Comparison of ENCODE assay signal across 8 cellular contexts in the genomic region with DNA sequence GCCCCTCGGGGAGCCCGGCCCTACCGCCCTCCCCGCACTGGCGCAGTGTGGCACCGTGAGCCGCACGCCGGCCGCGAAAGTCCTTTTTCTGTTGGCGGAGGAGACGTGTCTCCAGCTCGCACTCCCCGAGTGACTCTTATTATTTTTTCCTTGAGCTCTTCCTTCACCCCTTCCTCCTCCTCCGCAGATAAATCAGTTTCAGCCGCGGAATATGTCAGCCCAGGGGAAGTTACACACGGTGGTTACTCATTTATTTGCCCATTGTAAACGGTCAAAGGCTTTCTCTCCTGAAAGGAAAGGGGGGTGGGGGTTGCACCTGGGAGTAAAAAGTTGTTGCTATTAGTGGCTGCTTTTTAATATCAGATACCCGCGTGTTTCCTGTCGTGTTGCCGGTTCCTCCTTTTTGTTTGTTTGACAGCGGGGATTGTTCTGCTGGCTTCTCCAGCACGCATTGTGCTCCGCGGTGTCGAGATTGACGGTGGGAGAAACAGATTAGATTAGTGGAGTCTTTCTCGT. TPM values are rescaled to one million over a fixed set of nuclear protein-coding genes. Genes with fewer than 3 reads are reported as not detected.
A peak's percentile ranks its signal among the peaks of the same experiment; 100 is the strongest.
DNase-seq lines count a peak whose midpoint lies in the region; ATAC-seq, FAIRE-seq and TF ChIP-seq lines count a peak whose summit lies in the region.

No MANE protein-coding gene starts in this region.

- FAIRE-seq in GM12891 (lab: Jason Lieb, UNC), result no peak

- H3K27me3 ChIP-seq in left lung, result peaks cover 0 to 53% of the 10 kb centered on the region in 2 donors

- H3K27ac Mint-ChIP-seq in brain, result peak overlapping the region; percentile 84 to 97 (median 94)
- peak overlapping the region; percentile 84 for H3K27ac Mint-ChIP-seq in stimulated activated effector memory CD8-positive, alpha-beta T cell treated with anti-CD3 and anti-CD28 coated beads, Interleukin-12 subunit alpha, Interleukin-12 subunit beta, amount 100 ng/mL, for 72 hours

- no peaks in the 10 kb centered on the region for H3K36me3 ChIP-seq in left lung

- ATAC-seq in GM21825 (IDR thresholded peaks at IDR 0.05; ENCODE audit: unreplicated experiment) (peak; percentile 27), left lung (peak; percentile 11)
- peak; percentile 57 for ATAC-seq in stimulated activated effector memory CD8-positive, alpha-beta T cell treated with anti-CD3 and anti-CD28 coated beads, Interleukin-12 subunit alpha, Interleukin-12 subunit beta, amount 100 ng/mL, for 72 hours

- H3K4me3 ChIP-seq in left lung, result peak overlapping the region; percentile 71 to 73

- H3K9me3 ChIP-seq in left lung, result no peaks in the 10 kb centered on the region

- H3K27ac ChIP-seq in left lung, result peak overlapping the region; percentile 79 to 81

- H3K27me3 Mint-ChIP-seq in brain, result peaks cover 15% of the 10 kb centered on the region

- no peaks in the 10 kb centered on the region for H3K36me3 Mint-ChIP-seq in brain
- H3K36me3 Mint-ChIP-seq in stimulated activated effector memory CD8-positive, alpha-beta T cell treated with anti-CD3 and anti-CD28 coated beads, Interleukin-12 subunit alpha, Interleukin-12 subunit beta, amount 100 ng/mL, for 72 hours, result peaks cover 5% of the 10 kb centered on the region

- intact Hi-C loops in left lung (cut with DNase I), result loop anchor here in 1 of 2 donors (10.0 kb wide), 1 partner anchor 128 kb away; no protein-coding TSS in a partner anchor

- H3K9me3 Mint-ChIP-seq in brain, result no peaks in the 10 kb centered on the region
- no peaks in the 10 kb centered on the region for H3K9me3 Mint-ChIP-seq in stimulated activated effector memory CD8-positive, alpha-beta T cell treated with anti-CD3 and anti-CD28 coated beads, Interleukin-12 subunit alpha, Interleukin-12 subunit beta, amount 100 ng/mL, for 72 hours

- DNase-seq in GM12891 (ENCODE audit: insufficient read length, low spot score) (no peak), NCI-H82 (lab: John Stamatoyannopoulos, UW) (peak; percentile 82), left lung (no peak), hepatic stellate cell (ENCODE audit: low spot score) (no peak), NCI-H526 treated with DMSO at 0.1 percent for 48 hours (lab: John Stamatoyannopoulos, UW) (no peak)
- DNase-seq in stimulated activated effector memory CD8-positive, alpha-beta T cell treated with anti-CD3 and anti-CD28 coated beads, Interleukin-12 subunit alpha, Interleukin-12 subunit beta, amount 100 ng/mL, for 72 hours (ENCODE audit: low spot score in 2 of 2), result peak; percentile 18 to 67

- peaks cover 5 to 80% of the 10 kb centered on the region in 2 donors for H3K4me1 ChIP-seq in left lung

- H3K4me1 Mint-ChIP-seq in brain, result peaks cover 71% of the 10 kb centered on the region
- peaks cover 69% of the 10 kb centered on the region for H3K4me1 Mint-ChIP-seq in stimulated activated effector memory CD8-positive, alpha-beta T cell treated with anti-CD3 and anti-CD28 coated beads, Interleukin-12 subunit alpha, Interleukin-12 subunit beta, amount 100 ng/mL, for 72 hours

- peak overlapping the region; percentile 95 to 99 (median 98) for H3K4me3 Mint-ChIP-seq in brain
- peak overlapping the region; percentile 93 for H3K4me3 Mint-ChIP-seq in stimulated activated effector memory CD8-positive, alpha-beta T cell treated with anti-CD3 and anti-CD28 coated beads, Interleukin-12 subunit alpha, Interleukin-12 subunit beta, amount 100 ng/mL, for 72 hours

- no peak for TF ChIP-seq POLR2A in GM12891 (IDR thresholded peaks at IDR 0.05; ENCODE audit: low read depth, low read length)

- TF ChIP-seq CTCF in brain (conservative IDR thresholded peaks at IDR 0.05) (no peak), left lung (IDR thresholded peaks at IDR 0.05) (no peak)

TF ChIP-seq in GM12891, 5 proteins besides CTCF, POLR2A, EP300 and RAD21:
- TF ChIP-seq SPI1 (IDR thresholded peaks at IDR 0.05; ENCODE audit: low read depth, low read length) (peak; percentile 70), TAF1 (IDR thresholded peaks at IDR 0.05; ENCODE audit: low read depth, low read length) (no peak)

RNA-seq across cellular contexts. Expression of gene CRIM1, which starts 1.5 kb away (rescaled TPM):
- 3.7 TPM for polyA plus RNA-seq in GM12891 (2012; ENCODE audit: low read depth, missing spikeins)
- polyA plus RNA-seq in brain (ENCODE audit: insufficient read depth, low read depth, low replicate concordance), result 6.9 TPM
- total RNA-seq in left lung, result 10 to 100 TPM; 58.0 to 72.9 TPM

Comparison
In these comparisons a context has a peak if more than half of its experiments do, and no peak if none do; other contexts are left out.
1. DNase-seq: peak in NCI-H82 (single experiment) and stimulated activated effector memory CD8-positive, alpha-beta T cell treated with anti-CD3 and anti-CD28 coated beads, Interleukin-12 subunit alpha, Interleukin-12 subunit beta, amount 100 ng/mL, for 72 hours (2 of 2); none in GM12891 (single experiment), left lung (0 of 2), hepatic stellate cell (single experiment) and NCI-H526 treated with DMSO at 0.1 percent for 48 hours (single experiment).
2. Peak in every context shown above with its lines, with median percentiles within 50 percentile points of each other: ATAC-seq.